ENCODE assay signal across 28 cellular contexts in genomic region chr1:183247931-183248330, GRCh38.
"Had no signal": no experiment of that assay in that cellular context is flagged by ENCODE, and none has a peak within 500 bp of the region (broad histone marks: within the 10 kb centered on the region; RNA-seq: fewer than 3 reads in every experiment).

No MANE protein-coding gene starts in this region.

- ATAC-seq: natural killer cell; psoas muscle; right cardiac atrium; right lobe of liver; stimulated activated memory B cell treated with anti-CD40 and anti-IgM and Interleukin-4, amounts not matched to agents 10 μg/mL and 1 μg/mL and 100 μg/mL, for 72 hours; stimulated activated naive CD8-positive, alpha-beta T cell treated with anti-CD3 and anti-CD28 coated beads, Interleukin-15, amount 100 ng/mL, for 72 hours; stimulated activated naive CD8-positive, alpha-beta T cell treated with anti-CD3 and anti-CD28 coated beads, Interleukin-15, Interleukin-2, amounts not matched to agents 100 U/mL and 50 U/mL, for 24 hours had no signal

- H3K4me1 ChIP-seq: neural progenitor cell, parathyroid adenoma, psoas muscle, right lobe of liver, sigmoid colon, vagina had no signal

- H3K4me2 ChIP-seq: neural progenitor cell, smooth muscle cell had no signal

- H3K36me3 ChIP-seq: neural progenitor cell, ovary, right lobe of liver, sigmoid colon, spleen, thoracic aorta, thyroid gland, tibial nerve, upper lobe of left lung, vagina had no signal

- H3K9me3 ChIP-seq: ovary, psoas muscle, right lobe of liver, sigmoid colon, spleen, thoracic aorta, thyroid gland, tibial nerve, upper lobe of left lung, vagina had no signal

- DNase-seq: natural killer cell; occipital lobe; ovary; posterior cingulate gyrus; psoas muscle; right cardiac atrium; right lobe of liver; sigmoid colon; spleen; stimulated activated CD4-positive, alpha-beta T cell treated with anti-CD3 and anti-CD28 coated beads, Interleukin-12 subunit alpha, Interleukin-12 subunit beta, amount 100 ng/mL, for 4 hours; stimulated activated CD4-positive, alpha-beta T cell treated with anti-CD3 and anti-CD28 coated beads, Interleukin-1b, Interleukin-23, amount 100 ng/mL, for 48 hours; stimulated activated CD4-positive, alpha-beta T cell treated with anti-CD3 and anti-CD28 coated beads, Interleukin-4, amount 100 ng/mL, for 1 hour; stimulated activated CD4-positive, alpha-beta T cell treated with anti-CD3 and anti-CD28 coated beads, Interleukin-4, amount 100 ng/mL, for 4 hours; stimulated activated CD8-positive, alpha-beta memory T cell treated with anti-CD3 and anti-CD28 coated beads, Interleukin-4, amount 100 ng/mL, for 48 hours; stimulated activated naive CD4-positive, alpha-beta T cell; stimulated activated naive CD8-positive, alpha-beta T cell treated with anti-CD3 and anti-CD28 coated beads, Interleukin-15, amount 100 ng/mL, for 72 hours; stimulated activated naive CD8-positive, alpha-beta T cell treated with anti-CD3 and anti-CD28 coated beads, Interleukin-15, Interleukin-2, amounts not matched to agents 100 U/mL and 50 U/mL, for 24 hours; thyroid gland; trophoblast cell; upper lobe of left lung had no signal

- H2AFZ ChIP-seq: neural progenitor cell, parathyroid adenoma had no signal

- H3K79me2 ChIP-seq: parathyroid adenoma had no signal

- H3K9ac ChIP-seq: neural progenitor cell, parathyroid adenoma had no signal

- H3K4me3 ChIP-seq: neural progenitor cell, ovary, psoas muscle, right lobe of liver, sigmoid colon, skin epidermis, smooth muscle cell, spleen, thoracic aorta, thyroid gland, tibial nerve, upper lobe of left lung, vagina had no signal

- H3K27me3 ChIP-seq: neural progenitor cell, ovary, right lobe of liver, sigmoid colon, thyroid gland, tibial nerve, upper lobe of left lung, vagina had no signal

- H3K27ac ChIP-seq: neural progenitor cell, ovary, parathyroid adenoma, psoas muscle, right lobe of liver, sigmoid colon, skin epidermis, spleen, thoracic aorta, thyroid gland, tibial nerve, upper lobe of left lung, vagina had no signal
